In the genomic region with DNA sequence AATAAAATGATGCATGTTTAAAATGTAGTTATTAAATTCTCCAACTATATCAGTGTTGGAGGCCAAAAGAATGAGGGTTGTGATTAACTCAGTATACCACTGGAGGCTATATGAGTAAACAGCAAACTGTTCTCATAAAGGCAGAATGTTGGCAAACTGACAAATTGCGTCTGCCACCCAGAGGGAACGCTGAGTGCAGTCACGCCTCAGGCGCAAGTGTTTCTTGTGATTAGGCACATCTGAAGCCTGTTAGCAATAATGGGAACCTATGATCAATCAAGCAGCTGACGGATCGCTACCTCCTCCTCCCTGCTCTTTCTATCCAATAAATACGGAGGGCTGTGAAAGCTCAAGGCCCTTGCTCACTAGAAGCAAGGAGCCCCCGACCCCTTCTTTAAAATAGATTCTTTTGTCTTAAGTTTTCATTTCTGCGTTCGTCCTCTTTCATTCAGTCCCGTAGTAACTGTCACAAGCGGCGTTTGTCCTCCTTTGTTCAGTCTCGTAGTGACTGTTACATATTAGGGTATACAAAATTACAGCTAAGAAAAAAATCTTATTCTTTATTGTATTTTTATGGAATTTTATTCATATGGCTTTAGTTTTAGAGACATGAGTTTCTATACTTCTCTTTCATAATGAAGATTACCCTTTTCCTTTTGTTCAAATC, we compare ENCODE assay signal across 8 cellular contexts. TPM values are rescaled to one million over a fixed set of nuclear protein-coding genes. Genes with fewer than 3 reads are reported as not detected.
DNase-seq lines count a peak whose midpoint lies in the region; ATAC-seq and TF ChIP-seq lines count a peak whose summit lies in the region.

No MANE protein-coding gene starts in this region.

- intact Hi-C loops in Right ventricle myocardium inferior (cut with DNase I): no loop called here

- DNase-seq in DMS 273 (lab: John Stamatoyannopoulos, UW; ENCODE audit: unreplicated experiment): peak; percentile 78
- DNase-seq in DMS 273 treated with DMSO at 0.1 percent for 48 hours (lab: John Stamatoyannopoulos, UW): no peak
- peak; percentile 49 to 65 for DNase-seq in SJCRH30
- DNase-seq in Right ventricle myocardium inferior (ENCODE audit: missing footprints): peak; percentile 61
- peak in 1 of 2 donors; percentile 67 for DNase-seq in suprapubic skin (ENCODE audit: low spot score in 2 of 2)

- peak; percentile 54 for ATAC-seq in Right ventricle myocardium inferior
- no peak for ATAC-seq in HG03432 (IDR thresholded peaks at IDR 0.05; ENCODE audit: unreplicated experiment)
- ATAC-seq in HG02798 (IDR thresholded peaks at IDR 0.05; ENCODE audit: poor library complexity, unreplicated experiment): no peak
- ATAC-seq in GM18907 (IDR thresholded peaks at IDR 0.05; ENCODE audit: unreplicated experiment): no peak

- H3K4me1 ChIP-seq in SJCRH30 (peaks cover 13% of the 10 kb centered on the region), suprapubic skin (peaks cover 23% of the 10 kb centered on the region)

- WGBS in suprapubic skin: 28% methylated on average over 14 of the region's 14 CpGs

- H3K4me3 ChIP-seq in SJCRH30 (peak overlapping the region; percentile 43), suprapubic skin (no peak overlapping the region)

- TF ChIP-seq POLR2A in suprapubic skin (IDR thresholded peaks at IDR 0.05): no peak

- H3K27ac ChIP-seq in SJCRH30 (no peak overlapping the region), suprapubic skin (peak overlapping the region; percentile 64)

- no peaks in the 10 kb centered on the region for H3K27me3 ChIP-seq in SJCRH30
- H3K27me3 ChIP-seq in suprapubic skin: no peaks in the 10 kb centered on the region

- H3K9me3 ChIP-seq in SJCRH30 (replicated peaks) (0 out of 2 replicates have a peak, but pooled peaks cover 4% of the 10 kb centered on the region), suprapubic skin (no peaks in the 10 kb centered on the region)

- H3K36me3 ChIP-seq in SJCRH30 (no peaks in the 10 kb centered on the region), suprapubic skin (no peaks in the 10 kb centered on the region)

- no peak for TF ChIP-seq CTCF in suprapubic skin (IDR thresholded peaks at IDR 0.05)

- TF ChIP-seq EP300 in suprapubic skin (IDR thresholded peaks at IDR 0.05): no peak

RNA-seq across cellular contexts. Expression of a gene that starts 16.3 kb away (rescaled TPM):
- 104 and 120 TPM in 2 replicates for total RNA-seq in SJCRH30 (2014; rRNA removed; shearing (Covaris generic))
- total RNA-seq in Right ventricle myocardium inferior (91.6 TPM), suprapubic skin (10 to 100 TPM; 40.6 to 94.7 (median 68.5) TPM)
